In the genomic region with DNA sequence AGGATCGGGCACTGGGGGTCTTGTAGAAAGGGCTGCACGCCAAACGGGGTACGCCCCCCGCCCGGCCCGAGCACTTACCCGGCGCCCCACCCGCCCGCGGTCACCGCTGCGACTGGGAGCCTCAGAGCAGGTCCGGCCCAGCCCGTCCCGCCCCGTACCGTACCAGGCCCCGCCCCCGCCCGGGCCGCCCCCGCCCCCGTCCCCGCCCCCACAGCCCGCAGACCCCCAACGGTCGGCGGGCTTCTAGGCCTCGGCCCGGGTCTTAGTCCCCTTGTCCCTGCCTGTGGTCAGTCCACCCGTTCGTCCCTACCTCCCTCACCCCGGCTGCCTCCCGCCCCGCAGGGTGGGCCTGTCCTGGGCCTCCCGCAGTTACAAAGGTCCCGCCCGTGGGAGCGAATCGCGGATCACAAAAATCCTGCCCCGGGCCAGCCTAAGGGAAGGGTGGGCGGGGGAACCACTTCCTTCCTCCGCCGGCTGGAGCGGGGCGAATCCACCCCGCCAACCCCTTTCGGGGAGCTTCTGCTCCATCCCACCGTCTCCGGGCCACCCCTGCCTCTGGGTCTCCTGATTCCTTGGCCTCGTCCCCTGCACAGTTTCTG, we compare ENCODE assay signal across 8 cellular contexts. TPM values are rescaled to one million over a fixed set of nuclear protein-coding genes. Genes with fewer than 3 reads are reported as not detected.
DNase-seq lines count a peak whose midpoint lies in the region; ATAC-seq and TF ChIP-seq lines count a peak whose summit lies in the region.

A gene with protein sequence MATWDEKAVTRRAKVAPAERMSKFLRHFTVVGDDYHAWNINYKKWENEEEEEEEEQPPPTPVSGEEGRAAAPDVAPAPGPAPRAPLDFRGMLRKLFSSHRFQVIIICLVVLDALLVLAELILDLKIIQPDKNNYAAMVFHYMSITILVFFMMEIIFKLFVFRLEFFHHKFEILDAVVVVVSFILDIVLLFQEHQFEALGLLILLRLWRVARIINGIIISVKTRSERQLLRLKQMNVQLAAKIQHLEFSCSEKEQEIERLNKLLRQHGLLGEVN (minus strand): TSS at position 114 of the 599 bp plus-strand sequence. CDS start 5,870 bp downstream, outside the sequence.

- peaks cover 16% of the 10 kb centered on the region for H3K4me1 Mint-ChIP-seq in endothelial cell (ENCODE audit: unreplicated experiment)

- peaks cover 6% of the 10 kb centered on the region for H3K36me3 Mint-ChIP-seq in endothelial cell (ENCODE audit: low read depth, unreplicated experiment)

- H3K27me3 Mint-ChIP-seq in endothelial cell (ENCODE audit: unreplicated experiment), result peaks cover 10% of the 10 kb centered on the region

- H3K4me3 Mint-ChIP-seq in endothelial cell (ENCODE audit: unreplicated experiment), result peak within 1 kb of the TSS; percentile 89

- H3K4me1 ChIP-seq in mucosa of stomach (ENCODE audit: control insufficient read depth, insufficient read depth, low read length), result peaks cover 19% of the 10 kb centered on the region

- no peaks in the 10 kb centered on the region for H3K36me3 ChIP-seq in mucosa of stomach (ENCODE audit: control insufficient read depth, insufficient read depth, low read length)

- no peaks in the 10 kb centered on the region for H3K9me3 Mint-ChIP-seq in endothelial cell (ENCODE audit: unreplicated experiment)

- in situ Hi-C loops in GM18951 (cut with MboI; ENCODE audit: low sequenced_read_pairs, unreplicated experiment), result no loop called here

- H3K27me3 ChIP-seq in mucosa of stomach (ENCODE audit: control insufficient read depth, insufficient read depth, low read length), result peaks cover 21% of the 10 kb centered on the region

- DNase-seq in activated CD4-positive, alpha-beta T cell treated with anti-CD3 and anti-CD28 coated beads, Interleukin-2, amount 50 U/mL, for 1 hour, result peak; percentile 13
- DNase-seq in endothelial cell (ENCODE audit: low spot score), result peak; percentile 53
- DNase-seq in stromal cell of bone marrow (ENCODE audit: low read depth), result peak; percentile 1
- DNase-seq in middle frontal gyrus (ENCODE audit: extremely low spot score, low spot score), result no peak
- no peak for DNase-seq in cerebellar cortex (ENCODE audit: low spot score)

- TF ChIP-seq CTCF in endothelial cell (IDR thresholded peaks at IDR 0.05; ENCODE audit: unreplicated experiment), result no peak

- peak within 1 kb of the TSS; percentile 36 for H3K4me3 ChIP-seq in mucosa of stomach (ENCODE audit: low read length)

- H3K9ac ChIP-seq in mucosa of stomach (ENCODE audit: low read length), result peak within 1 kb of the TSS; percentile 64

- peak within 1 kb of the TSS; percentile 77 for H3K27ac Mint-ChIP-seq in endothelial cell (ENCODE audit: unreplicated experiment)

- TF ChIP-seq POLR2A in GM18951 (IDR thresholded peaks at IDR 0.05; ENCODE audit: extremely low read depth, insufficient read depth, insufficient read length), result peak; percentile 40

- H3K9me3 ChIP-seq in mucosa of stomach (ENCODE audit: control insufficient read depth, low read length), result no peaks in the 10 kb centered on the region

- ATAC-seq in HG03442 (IDR thresholded peaks at IDR 0.05; ENCODE audit: unreplicated experiment), result peak; percentile 31

RNA-seq across cellular contexts. Expression of the gene that starts here (rescaled TPM):
- 11.9 TPM for total RNA-seq in endothelial cell (ENCODE audit: unreplicated experiment)

Comparison
In these comparisons a context has a peak if more than half of its experiments do, and no peak if none do; other contexts are left out.
1. DNase-seq: peak in activated CD4-positive, alpha-beta T cell treated with anti-CD3 and anti-CD28 coated beads, Interleukin-2, amount 50 U/mL, for 1 hour (single experiment), endothelial cell (single experiment) and stromal cell of bone marrow (single experiment); none in middle frontal gyrus (single experiment) and cerebellar cortex (single experiment).